ENCODE assay signal across 13 cellular contexts in genomic region chr4:53748328-53748772, GRCh38.
DNase-seq lines count a peak whose midpoint lies in the region; ATAC-seq and TF ChIP-seq lines count a peak whose summit lies in the region.
"Had no signal": no experiment of that assay in that cellular context is flagged by ENCODE, and none has a peak within 500 bp of the region (broad histone marks: within the 10 kb centered on the region; RNA-seq: fewer than 3 reads in every experiment).

No MANE protein-coding gene starts in this region.

- no peak overlapping the region for H3K27ac ChIP-seq in esophagus muscularis mucosa (replicated peaks in 1 of 4)
- H3K27ac ChIP-seq: epithelial cell of prostate, SK-N-MC had no signal

- H3K9me3 Mint-ChIP-seq in natural killer cell, result no peaks in the 10 kb centered on the region
- H3K9me3 Mint-ChIP-seq: activated naive CD4-positive, alpha-beta T cell treated with anti-CD3 and anti-CD28 coated beads for 36 hours had no signal

- no peaks in the 10 kb centered on the region for H3K9me3 ChIP-seq in esophagus muscularis mucosa

- TF ChIP-seq POLR2A in esophagus muscularis mucosa (IDR thresholded peaks at IDR 0.05; ENCODE audit: low read depth), result no peak

- ATAC-seq in GM18511 (IDR thresholded peaks at IDR 0.05; ENCODE audit: unreplicated experiment), result peak; percentile 98
- ATAC-seq in GM21576 (IDR thresholded peaks at IDR 0.05; ENCODE audit: unreplicated experiment), result peak; percentile 96
- ATAC-seq in HG03432 (IDR thresholded peaks at IDR 0.05; ENCODE audit: unreplicated experiment), result peak; percentile 97
- ATAC-seq in natural killer cell, result no peak

- TF ChIP-seq CTCF in esophagus muscularis mucosa (IDR thresholded peaks at IDR 0.05) (no peak), natural killer cell (IDR thresholded peaks at IDR 0.05) (no peak)

- H3K27ac Mint-ChIP-seq in natural killer cell, result no peak overlapping the region
- H3K27ac Mint-ChIP-seq: activated naive CD4-positive, alpha-beta T cell treated with anti-CD3 and anti-CD28 coated beads for 36 hours had no signal

- H3K27me3 ChIP-seq in esophagus muscularis mucosa, result peaks cover 0 to 9% (median 0%) of the 10 kb centered on the region in 4 donors

- H3K4me3 Mint-ChIP-seq in natural killer cell, result no peak overlapping the region
- H3K4me3 Mint-ChIP-seq: activated naive CD4-positive, alpha-beta T cell treated with anti-CD3 and anti-CD28 coated beads for 36 hours had no signal

- no peak for TF ChIP-seq EP300 in esophagus muscularis mucosa (IDR thresholded peaks at IDR 0.05)

- H3K27me3 Mint-ChIP-seq in natural killer cell (ENCODE audit: low read depth in 2 of 2), result peaks cover 2 to 7% of the 10 kb centered on the region in 2 donors

- intact Hi-C loops in esophagus muscularis mucosa (cut with DNase I), result no loop called here
- intact Hi-C loops in natural killer cell (cut with micrococcal nuclease), result no loop called here

- no peaks in the 10 kb centered on the region for H3K4me1 Mint-ChIP-seq in natural killer cell

- no peaks in the 10 kb centered on the region for H3K4me1 ChIP-seq in esophagus muscularis mucosa

- DNase-seq in esophagus muscularis mucosa (ENCODE audit: extremely low spot score) (peak; percentile 53), natural killer cell (no peak), OCI-M1 (lab: John Stamatoyannopoulos, UW) (no peak), NCI-H128 (lab: John Stamatoyannopoulos, UW; ENCODE audit: unreplicated experiment) (no peak)
- DNase-seq in activated CD4-positive, alpha-beta T cell treated with anti-CD3 and anti-CD28 coated beads for 4 hours, result no peak
- DNase-seq: activated naive CD4-positive, alpha-beta T cell treated with anti-CD3 and anti-CD28 coated beads for 36 hours; DMS79 treated with DMSO at 0.1 percent for 48 hours had no signal

- 54% methylated on average over 2 of the region's 2 CpGs for WGBS in esophagus muscularis mucosa

- no peaks in the 10 kb centered on the region for H3K36me3 Mint-ChIP-seq in natural killer cell

- no peak overlapping the region for H3K4me3 ChIP-seq in esophagus muscularis mucosa
- H3K4me3 ChIP-seq: lung, SK-N-MC had no signal

- no peaks in the 10 kb centered on the region for H3K36me3 ChIP-seq in esophagus muscularis mucosa

Comparison
In these comparisons a context has a peak if more than half of its experiments do, and no peak if none do; other contexts are left out.
1. ATAC-seq: peak in GM18511 (single experiment), GM21576 (single experiment) and HG03432 (single experiment); none in natural killer cell (0 of 3).